Comparison of ENCODE assay signal across 15 cellular contexts in genomic region chr14:88468396-88468795, GRCh38.
DNase-seq lines count a peak whose midpoint lies in the region; TF ChIP-seq lines count a peak whose summit lies in the region.
"Had no signal": no experiment of that assay in that cellular context is flagged by ENCODE, and none has a peak within 500 bp of the region (broad histone marks: within the 10 kb centered on the region; RNA-seq: fewer than 3 reads in every experiment).

No MANE protein-coding gene starts in this region.

- H3K36me3 Mint-ChIP-seq in activated CD4-positive, alpha-beta T cell treated with anti-CD3 and anti-CD28 coated beads, Interleukin-2, amount 10 ng/mL, durations not matched to agents 24 days and 14 days (ENCODE audit: low read depth) = no peaks in the 10 kb centered on the region

- no peaks in the 10 kb centered on the region for H4K20me1 ChIP-seq in smooth muscle cell (ENCODE audit: low read depth)

- H3K27ac Mint-ChIP-seq in activated CD4-positive, alpha-beta T cell treated with anti-CD3 and anti-CD28 coated beads, Interleukin-2, amount 10 ng/mL, durations not matched to agents 24 days and 14 days = no peak overlapping the region
- H3K27ac Mint-ChIP-seq: neural progenitor cell had no signal

- H3K36me3 ChIP-seq in adipocyte (ENCODE audit: control insufficient read depth, insufficient read depth, low read length, severe bottlenecking) = peaks cover 64% of the 10 kb centered on the region
- H3K36me3 ChIP-seq in smooth muscle cell (ENCODE audit: low read depth) = no peaks in the 10 kb centered on the region

- H3K4me1 Mint-ChIP-seq in activated CD4-positive, alpha-beta T cell treated with anti-CD3 and anti-CD28 coated beads, Interleukin-2, amount 10 ng/mL, durations not matched to agents 24 days and 14 days = no peaks in the 10 kb centered on the region
- H3K4me1 Mint-ChIP-seq: neural progenitor cell had no signal

- H3K4me3 ChIP-seq in adipocyte (ENCODE audit: low read length) (no peak overlapping the region), fibroblast of pulmonary artery (replicated peaks; ENCODE audit: low read depth, low read length) (no peak overlapping the region), smooth muscle cell (no peak overlapping the region)
- H3K4me3 ChIP-seq: body of pancreas, neural progenitor cell, testis had no signal

- no peak for TF ChIP-seq CTCF in fibroblast of pulmonary artery (IDR thresholded peaks at IDR 0.05; ENCODE audit: low read length, missing control alignments)
- TF ChIP-seq CTCF in smooth muscle cell (IDR thresholded peaks at IDR 0.05; ENCODE audit: borderline replicate concordance, insufficient read depth, poor library complexity, severe bottlenecking) = no peak

- H3K9me3 ChIP-seq in adipocyte (ENCODE audit: control insufficient read depth, low read length) (no peaks in the 10 kb centered on the region), smooth muscle cell (replicated peaks; ENCODE audit: low read depth) (no peaks in the 10 kb centered on the region)
- H3K9me3 ChIP-seq: body of pancreas, testis had no signal

- peak overlapping the region; percentile 77 for H3K27ac ChIP-seq in smooth muscle cell (ENCODE audit: low read depth)
- H3K27ac ChIP-seq: body of pancreas, neural progenitor cell, testis had no signal

- 23% methylated on average over 1 of the region's 1 CpG for WGBS in smooth muscle cell (ENCODE audit: low lambda C conversion rate)

- no peaks in the 10 kb centered on the region for H3K79me2 ChIP-seq in smooth muscle cell (ENCODE audit: low read depth)

- no peaks in the 10 kb centered on the region for H3K27me3 ChIP-seq in adipocyte (replicated peaks; ENCODE audit: control insufficient read depth, insufficient read depth, low read length)
- H3K27me3 ChIP-seq in smooth muscle cell (ENCODE audit: low read depth) = no peaks in the 10 kb centered on the region
- H3K27me3 ChIP-seq: body of pancreas, neural progenitor cell, testis had no signal

- no peak overlapping the region for H3K9ac ChIP-seq in adipocyte (ENCODE audit: low read length)
- peak overlapping the region; percentile 3 for H3K9ac ChIP-seq in smooth muscle cell (ENCODE audit: low read depth)
- H3K9ac ChIP-seq: neural progenitor cell had no signal

- H3K4me3 Mint-ChIP-seq in activated CD4-positive, alpha-beta T cell treated with anti-CD3 and anti-CD28 coated beads, Interleukin-2, amount 10 ng/mL, durations not matched to agents 24 days and 14 days = no peak overlapping the region
- H3K4me3 Mint-ChIP-seq: neural progenitor cell had no signal

- intact Hi-C loops in activated CD4-positive, alpha-beta T cell treated with anti-CD3 and anti-CD28 coated beads, Interleukin-2, amount 10 ng/mL, durations not matched to agents 24 days and 14 days (cut with micrococcal nuclease) = no loop called here

- no peak overlapping the region for H2AFZ ChIP-seq in smooth muscle cell (ENCODE audit: low read depth)
- H2AFZ ChIP-seq: neural progenitor cell had no signal

- H3F3A ChIP-seq in smooth muscle cell (ENCODE audit: low read depth) = no peaks in the 10 kb centered on the region

- peak overlapping the region; percentile 42 for H3K4me2 ChIP-seq in smooth muscle cell
- H3K4me2 ChIP-seq: neural progenitor cell had no signal

- peaks cover 22% of the 10 kb centered on the region for H3K4me1 ChIP-seq in adipocyte (ENCODE audit: control insufficient read depth, insufficient read depth, low read length)
- H3K4me1 ChIP-seq in smooth muscle cell (ENCODE audit: low read depth) = no peaks in the 10 kb centered on the region
- H3K4me1 ChIP-seq: body of pancreas, neural progenitor cell, testis had no signal

- no peaks in the 10 kb centered on the region for H3K27me3 Mint-ChIP-seq in activated CD4-positive, alpha-beta T cell treated with anti-CD3 and anti-CD28 coated beads, Interleukin-2, amount 10 ng/mL, durations not matched to agents 24 days and 14 days

- H3K9me3 Mint-ChIP-seq in activated CD4-positive, alpha-beta T cell treated with anti-CD3 and anti-CD28 coated beads, Interleukin-2, amount 10 ng/mL, durations not matched to agents 24 days and 14 days = no peaks in the 10 kb centered on the region
- H3K9me3 Mint-ChIP-seq: neural progenitor cell had no signal

- DNase-seq in GM03348 (ENCODE audit: low spot score) (peak; percentile 29), adipocyte (ENCODE audit: low read depth) (peak; percentile 80), fibroblast of pulmonary artery (ENCODE audit: low read depth) (peak; percentile 41), smooth muscle cell (lab: John Stamatoyannopoulos, UW; ENCODE audit: unreplicated experiment) (no peak), NAMALWA (ENCODE audit: low spot score) (no peak), anterior cingulate cortex (lab: John Stamatoyannopoulos, UW) (no peak)
- DNase-seq in stimulated activated CD8-positive, alpha-beta memory T cell treated with anti-CD3 and anti-CD28 coated beads, Interleukin-4, amount 100 ng/mL, for 48 hours = no peak
- no peak for DNase-seq in activated CD4-positive, alpha-beta T cell treated with anti-CD3 and anti-CD28 coated beads, Interleukin-2, amount 10 ng/mL, durations not matched to agents 24 days and 14 days
- DNase-seq: activated CD4-positive, CD25-positive, alpha-beta regulatory T cell treated with anti-CD3 and anti-CD28 coated beads, Interleukin-2, amount 50 U/mL, for 72 hours; body of pancreas; NCI-H1417 treated with DMSO at 0.1 percent for 48 hours; NCI-H446; OCI-M1; testis had no signal

Comparison
In these comparisons a context has a peak if more than half of its experiments do, and no peak if none do; other contexts are left out.
1. DNase-seq: peak in GM03348 (single experiment), adipocyte (single experiment) and fibroblast of pulmonary artery (single experiment); none in smooth muscle cell (single experiment), stimulated activated CD8-positive, alpha-beta memory T cell treated with anti-CD3 and anti-CD28 coated beads, Interleukin-4, amount 100 ng/mL, for 48 hours (single experiment), NAMALWA (single experiment), activated CD4-positive, alpha-beta T cell treated with anti-CD3 and anti-CD28 coated beads, Interleukin-2, amount 10 ng/mL, durations not matched to agents 24 days and 14 days (single experiment) and anterior cingulate cortex (0 of 58).